In genomic region chr1:9716404-9717192, GRCh38 we compare ENCODE assay signal across 8 cellular contexts.
DNase-seq lines count a peak whose midpoint lies in the region; ATAC-seq and TF ChIP-seq lines count a peak whose summit lies in the region.
"Had no signal": no experiment of that assay in that cellular context is flagged by ENCODE, and none has a peak within 500 bp of the region (broad histone marks: within the 10 kb centered on the region; RNA-seq: fewer than 3 reads in every experiment).

No MANE protein-coding gene starts in this region.

- H3K27me3 ChIP-seq in H7 (ENCODE audit: control insufficient read depth, insufficient read depth, low read length): no peaks in the 10 kb centered on the region
- H3K27me3 ChIP-seq in esophagus muscularis mucosa: no peaks in the 10 kb centered on the region

- H3K4me3 ChIP-seq in H7 (ENCODE audit: insufficient read depth, low read depth, low read length) (no peak overlapping the region), esophagus muscularis mucosa (peak overlapping the region; percentile 20 to 31 (median 29))

- peaks cover 0 to 28% (median 14%) of the 10 kb centered on the region in 4 donors for H3K4me1 ChIP-seq in esophagus muscularis mucosa

- TF ChIP-seq POLR2A in esophagus muscularis mucosa (IDR thresholded peaks at IDR 0.05; ENCODE audit: low read depth): no peak

- ATAC-seq in activated B cell treated with CpG ODN at 0.5 μM for 24 hours (ENCODE audit: low read depth) (no peak), HG02759 (IDR thresholded peaks at IDR 0.05; ENCODE audit: unreplicated experiment) (no peak)
- ATAC-seq in stimulated activated effector memory CD8-positive, alpha-beta T cell treated with anti-CD3 and anti-CD28 coated beads, Interleukin-12 subunit alpha, Interleukin-12 subunit beta, amount 100 ng/mL, for 72 hours: no peak

- TF ChIP-seq CTCF in activated B cell treated with CpG ODN at 0.5 μM for 24 hours (IDR thresholded peaks at IDR 0.05) (no peak), esophagus muscularis mucosa (IDR thresholded peaks at IDR 0.05) (no peak)

- H3K27ac ChIP-seq in esophagus muscularis mucosa (replicated peaks in 1 of 4): peak overlapping the region; percentile 3 to 40 (median 36)

- peak overlapping the region; percentile 92 for H3K27ac Mint-ChIP-seq in activated B cell treated with CpG ODN at 0.5 μM for 24 hours
- H3K27ac Mint-ChIP-seq in stimulated activated effector memory CD8-positive, alpha-beta T cell treated with anti-CD3 and anti-CD28 coated beads, Interleukin-12 subunit alpha, Interleukin-12 subunit beta, amount 100 ng/mL, for 72 hours: peak overlapping the region; percentile 97

- peak; percentile 52 for DNase-seq in H7
- DNase-seq in activated B cell treated with CpG ODN at 0.5 μM for 24 hours: no peak
- DNase-seq in esophagus muscularis mucosa (ENCODE audit: extremely low spot score): no peak
- DNase-seq in stimulated activated effector memory CD8-positive, alpha-beta T cell treated with anti-CD3 and anti-CD28 coated beads, Interleukin-12 subunit alpha, Interleukin-12 subunit beta, amount 100 ng/mL, for 72 hours (ENCODE audit: low spot score in 2 of 2): peak in 1 of 2 donors; percentile 69
- no peak for DNase-seq in NCI-H69 (lab: John Stamatoyannopoulos, UW)
- no peak for DNase-seq in T-helper 9 cell
- DNase-seq: NCI-H226 had no signal

- peak overlapping the region; percentile 48 for H3K4me3 Mint-ChIP-seq in activated B cell treated with CpG ODN at 0.5 μM for 24 hours
- peak overlapping the region; percentile 82 for H3K4me3 Mint-ChIP-seq in stimulated activated effector memory CD8-positive, alpha-beta T cell treated with anti-CD3 and anti-CD28 coated beads, Interleukin-12 subunit alpha, Interleukin-12 subunit beta, amount 100 ng/mL, for 72 hours

- H3K36me3 ChIP-seq in H7 (replicated peaks; ENCODE audit: control insufficient read depth, insufficient read depth, low read length): no peaks in the 10 kb centered on the region; the same call in 1 of the 2 replicates
- peaks cover 15 to 83% (median 47%) of the 10 kb centered on the region in 4 donors for H3K36me3 ChIP-seq in esophagus muscularis mucosa

- H3K9me3 Mint-ChIP-seq in activated B cell treated with CpG ODN at 0.5 μM for 24 hours: no peaks in the 10 kb centered on the region
- no peaks in the 10 kb centered on the region for H3K9me3 Mint-ChIP-seq in stimulated activated effector memory CD8-positive, alpha-beta T cell treated with anti-CD3 and anti-CD28 coated beads, Interleukin-12 subunit alpha, Interleukin-12 subunit beta, amount 100 ng/mL, for 72 hours

- POLR2A ChIA-PET in activated B cell treated with CpG ODN at 0.5 μM for 24 hours (lab: Charles Lee): interaction anchor here (0.5 to 3.6 kb wide), 7 partner anchors 15 to 510 kb away, joined by 4 to 24 read pairs (median 13); no protein-coding TSS in a partner anchor

- H3K4me1 Mint-ChIP-seq in activated B cell treated with CpG ODN at 0.5 μM for 24 hours: peaks cover 49% of the 10 kb centered on the region
- H3K4me1 Mint-ChIP-seq in stimulated activated effector memory CD8-positive, alpha-beta T cell treated with anti-CD3 and anti-CD28 coated beads, Interleukin-12 subunit alpha, Interleukin-12 subunit beta, amount 100 ng/mL, for 72 hours: peaks cover 64% of the 10 kb centered on the region

- TF ChIP-seq EP300 in esophagus muscularis mucosa (IDR thresholded peaks at IDR 0.05): no peak

- WGBS in esophagus muscularis mucosa: 79% methylated on average over 9 of the region's 29 CpGs

- CTCF ChIA-PET in activated B cell treated with CpG ODN at 0.5 μM for 24 hours (lab: Charles Lee): interaction anchor here (0.8 to 4.3 kb wide), 5 partner anchors 63 to 101 kb away, joined by 3 to 18 read pairs (median 11); no protein-coding TSS in a partner anchor

- H3K27me3 Mint-ChIP-seq in activated B cell treated with CpG ODN at 0.5 μM for 24 hours: no peaks in the 10 kb centered on the region

- H3K36me3 Mint-ChIP-seq in activated B cell treated with CpG ODN at 0.5 μM for 24 hours (ENCODE audit: low read depth): peaks cover 73% of the 10 kb centered on the region
- peaks cover 100% of the 10 kb centered on the region for H3K36me3 Mint-ChIP-seq in stimulated activated effector memory CD8-positive, alpha-beta T cell treated with anti-CD3 and anti-CD28 coated beads, Interleukin-12 subunit alpha, Interleukin-12 subunit beta, amount 100 ng/mL, for 72 hours

- H3K9me3 ChIP-seq in esophagus muscularis mucosa: no peaks in the 10 kb centered on the region

- intact Hi-C loops in activated B cell treated with CpG ODN at 0.5 μM for 24 hours (cut with micrococcal nuclease): loop anchor here (1.0 to 2.0 kb wide), 3 partner anchors 28 to 90 kb away; no protein-coding TSS in a partner anchor
- intact Hi-C loops in esophagus muscularis mucosa (cut with DNase I): no loop called here
